25 cellular contexts compared by ENCODE assay signal in the genomic region with DNA sequence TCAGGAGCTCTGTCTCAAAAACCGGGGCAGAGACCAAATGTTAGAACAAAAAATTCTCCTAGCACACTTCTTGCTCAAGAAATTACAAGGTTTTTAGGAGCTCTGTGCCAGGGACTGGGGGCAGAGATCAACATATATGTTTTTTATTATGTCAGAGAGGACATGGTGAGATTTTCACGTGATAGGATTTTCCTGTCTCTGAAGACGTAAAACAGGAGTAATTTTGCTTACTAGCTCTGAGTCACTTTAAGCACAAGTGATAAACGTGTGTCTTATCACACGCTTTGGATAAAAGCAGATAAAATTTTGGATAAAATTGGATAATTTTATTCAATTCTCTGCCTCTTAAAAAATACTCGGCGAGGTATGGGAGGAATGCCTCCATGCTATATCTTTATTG.
"Had no signal": no experiment of that assay in that cellular context is flagged by ENCODE, and none has a peak within 500 bp of the region (broad histone marks: within the 10 kb centered on the region; RNA-seq: fewer than 3 reads in every experiment).

No MANE protein-coding gene starts in this region.

- H3K4me3 Mint-ChIP-seq: activated naive CD4-positive, alpha-beta T cell treated with anti-CD3 and anti-CD28 coated beads for 36 hours; activated naive CD8-positive, alpha-beta T cell; activated T-cell treated with anti-CD3 and anti-CD28 coated beads, Interleukin-2, amount 50 U/mL, for 4 hours; T-helper 1 cell treated with Interleukin-12 subunit alpha and Interleukin-12 subunit beta and Interleukin-4 antibody, amounts not matched to agents 30 μg/mL and 1 μg/mL, for 36 hours; WTC11 had no signal

- H3K4me1 ChIP-seq: SJSA1 had no signal

- H3K27me3 ChIP-seq: Peyer's patch had no signal

- H3K4me3 ChIP-seq: cardiac muscle cell, Peyer's patch, SJSA1 had no signal

- H3K27ac Mint-ChIP-seq: activated naive CD4-positive, alpha-beta T cell treated with anti-CD3 and anti-CD28 coated beads for 36 hours; activated naive CD8-positive, alpha-beta T cell; T-helper 1 cell treated with Interleukin-12 subunit alpha and Interleukin-12 subunit beta and Interleukin-4 antibody, amounts not matched to agents 30 μg/mL and 1 μg/mL, for 36 hours; WTC11 had no signal

- H3K36me3 Mint-ChIP-seq: activated naive CD8-positive, alpha-beta T cell; WTC11 had no signal

- ATAC-seq: activated T-cell treated with anti-CD3 and anti-CD28 coated beads, Interleukin-2, amount 50 U/mL, for 4 hours; SK-N-SH treated with all-trans-retinoic acid at 6 μM for 48 hours; WTC11 had no signal

- H3K36me3 ChIP-seq: brain microvascular endothelial cell, cardiac muscle cell, Peyer's patch, SJSA1 had no signal

- H3K9me3 Mint-ChIP-seq: activated naive CD4-positive, alpha-beta T cell treated with anti-CD3 and anti-CD28 coated beads for 36 hours; activated T-cell treated with anti-CD3 and anti-CD28 coated beads, Interleukin-2, amount 50 U/mL, for 4 hours; T-helper 1 cell treated with Interleukin-12 subunit alpha and Interleukin-12 subunit beta and Interleukin-4 antibody, amounts not matched to agents 30 μg/mL and 1 μg/mL, for 36 hours; WTC11 had no signal

- DNase-seq: activated CD4-positive, alpha-beta T cell treated with anti-CD3 and anti-CD28 coated beads for 48 hours; activated CD4-positive, alpha-beta T cell treated with anti-CD3 and anti-CD28 coated beads, Interleukin-2, amount 50 U/mL, for 48 hours; activated CD4-positive, CD25-positive, alpha-beta regulatory T cell treated with anti-CD3 and anti-CD28 coated beads, Interleukin-2, amount 50 U/mL, for 72 hours; activated CD8-positive, alpha-beta memory T cell treated with anti-CD3 and anti-CD28 coated beads for 24 hours; activated gamma-delta T cell; activated naive CD4-positive, alpha-beta T cell treated with anti-CD3 and anti-CD28 coated beads for 36 hours; activated T-cell treated with anti-CD3 and anti-CD28 coated beads, Interleukin-2, amount 50 U/mL, for 4 hours; brain microvascular endothelial cell; Kasumi-1; KBM-7; NCI-H1105 treated with DMSO at 0.1 percent for 48 hours; NCI-H1436 treated with DMSO at 0.1 percent for 48 hours; NCI-H187; NCI-H2081; NCI-H446; NCI-H524; Right ventricle myocardium superior had no signal

- H3K27me3 Mint-ChIP-seq: activated naive CD8-positive, alpha-beta T cell had no signal

- H3K27ac ChIP-seq: brain microvascular endothelial cell, cardiac muscle cell, Peyer's patch, RWPE1, SJSA1 had no signal

- H3K9me3 ChIP-seq: Peyer's patch, SJSA1 had no signal
